ENCODE assay signal across 21 cellular contexts in the genomic region with DNA sequence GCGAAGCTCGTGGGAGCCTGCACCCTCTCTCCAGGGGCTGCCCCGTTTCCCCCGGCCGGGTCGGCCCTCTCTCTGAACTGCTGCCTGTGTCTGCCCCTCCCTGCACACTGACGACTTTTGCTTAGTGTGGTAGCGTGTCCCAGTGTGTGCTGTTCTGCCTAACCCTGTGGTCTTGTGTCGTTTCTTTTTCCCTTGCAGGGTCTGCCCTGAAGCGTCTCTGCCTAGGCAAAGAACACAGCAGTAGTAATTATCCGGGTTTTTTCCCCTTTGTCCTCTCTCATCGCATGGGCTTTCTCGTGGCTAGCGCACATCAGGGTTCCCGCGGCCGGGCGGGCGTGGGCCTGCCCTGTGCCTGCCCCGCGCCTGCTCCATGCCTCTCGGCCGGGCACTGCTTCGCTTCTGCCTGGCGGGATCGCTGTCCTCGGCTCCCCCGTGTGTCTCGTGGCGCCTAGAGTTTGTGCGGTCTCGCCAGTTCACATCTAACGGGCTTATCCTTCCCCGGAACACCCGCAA.
A peak's percentile ranks its signal among the peaks of the same experiment; 100 is the strongest.
DNase-seq lines count a peak whose midpoint lies in the region; TF ChIP-seq lines count a peak whose summit lies in the region.
"Had no signal": no experiment of that assay in that cellular context is flagged by ENCODE, and none has a peak within 500 bp of the region (broad histone marks: within the 10 kb centered on the region; RNA-seq: fewer than 3 reads in every experiment).

No MANE protein-coding gene starts in this region.

- CTCF ChIA-PET in Calu3 (lab: Charles Lee): interaction anchor here (0.6 kb wide), 1 partner anchor 122 kb away, joined by 3 read pairs; a partner anchor contains a TSS

- H3K36me3 Mint-ChIP-seq in Calu3 (ENCODE audit: insufficient read depth, unreplicated experiment): peaks cover 18% of the 10 kb centered on the region
- H3K36me3 Mint-ChIP-seq: memory B cell; stimulated activated naive B cell treated with anti-CD40 and anti-IgM and Interleukin-4, amounts not matched to agents 10 μg/mL and 1 μg/mL and 100 μg/mL, for 72 hours had no signal

- H3K27ac ChIP-seq in right atrium auricular region (no peak overlapping the region), coronary artery (no peak overlapping the region), osteoblast (ENCODE audit: low read depth, low read length) (no peak overlapping the region)
- H3K27ac ChIP-seq: brain microvascular endothelial cell, esophagus squamous epithelium, gastroesophageal sphincter had no signal

- no peak overlapping the region for H3K4me2 ChIP-seq in osteoblast (ENCODE audit: insufficient read depth, low read length)

- H3K4me1 Mint-ChIP-seq in Calu3 (ENCODE audit: low read depth, unreplicated experiment): no peaks in the 10 kb centered on the region
- H3K4me1 Mint-ChIP-seq: memory B cell had no signal

- no TSS peak for BruUV-seq in Calu3 (replicated peaks; lab: Mats Ljungman, UMichigan)

- intact Hi-C loops in cardiac septum (cut with DNase I) (loop anchor here (10.0 kb wide), 1 partner anchor 258 kb away; no protein-coding TSS in a partner anchor), Calu3 (cut with micrococcal nuclease; ENCODE audit: unreplicated experiment) (no loop called here)

- H3K4me3 ChIP-seq in right atrium auricular region: no peak overlapping the region
- no peak overlapping the region for H3K4me3 ChIP-seq in coronary artery
- H3K4me3 ChIP-seq in osteoblast (ENCODE audit: insufficient read depth, low read length): no peak overlapping the region
- H3K4me3 ChIP-seq: esophagus squamous epithelium, gastroesophageal sphincter had no signal

- H2AFZ ChIP-seq in osteoblast (ENCODE audit: low read length): no peak overlapping the region

- no peak overlapping the region for H3K27ac Mint-ChIP-seq in Calu3 (ENCODE audit: unreplicated experiment)
- H3K27ac Mint-ChIP-seq: activated CD8-positive, alpha-beta T cell treated with anti-CD3 and anti-CD28 coated beads for 36 hours; memory B cell; stimulated activated naive B cell treated with anti-CD40 and anti-IgM and Interleukin-4, amounts not matched to agents 10 μg/mL and 1 μg/mL and 100 μg/mL, for 72 hours; T-helper 2 cell treated with Interferon-gamma antibody and Interleukin-4, amounts not matched to agents 5 μg/mL and 100 μg/mL, for 36 hours had no signal

- H3K27me3 Mint-ChIP-seq in Calu3 (ENCODE audit: unreplicated experiment): no peaks in the 10 kb centered on the region
- H3K27me3 Mint-ChIP-seq: activated CD8-positive, alpha-beta T cell treated with anti-CD3 and anti-CD28 coated beads for 36 hours had no signal

- DNase-seq in right atrium auricular region (ENCODE audit: low spot score): peak; percentile 49
- DNase-seq in cardiac septum (ENCODE audit: low spot score): no peak
- DNase-seq in coronary artery (ENCODE audit: low spot score): peak; percentile 53
- DNase-seq in osteoblast (ENCODE audit: insufficient read length, low spot score, missing footprints): peak; percentile 85
- DNase-seq in NCI-H146 (lab: John Stamatoyannopoulos, UW): no peak
- no peak for DNase-seq in stimulated activated naive CD4-positive, alpha-beta T cell treated with Interleukin-2 at 50 U/mL for 16 hours (lab: John Stamatoyannopoulos, UW)
- no peak for DNase-seq in Calu3
- DNase-seq: activated CD8-positive, alpha-beta T cell treated with anti-CD3 and anti-CD28 coated beads for 36 hours; activated gamma-delta T cell treated with Interleukin-2 at 50 U/mL for 16 hours; activated T-cell treated with anti-CD3 and anti-CD28 coated beads, Interleukin-2, amount 50 U/mL, for 1 hour; brain microvascular endothelial cell; C1 segment of cervical spinal cord; esophagus squamous epithelium; Kasumi-1; MV-4-11; NCI-H2227 treated with DMSO at 0.1 percent for 48 hours; stimulated activated CD4-positive, alpha-beta T cell treated with anti-CD3 and anti-CD28 coated beads, Interleukin-4, amount 100 ng/mL, for 1 hour; stimulated activated naive B cell treated with anti-CD40 and anti-IgM and Interleukin-4, amounts not matched to agents 10 μg/mL and 1 μg/mL and 100 μg/mL, for 72 hours had no signal

- H3K27me3 ChIP-seq in right atrium auricular region: no peaks in the 10 kb centered on the region
- peaks cover 9% of the 10 kb centered on the region for H3K27me3 ChIP-seq in osteoblast (ENCODE audit: insufficient read depth, low read length)
- H3K27me3 ChIP-seq: brain microvascular endothelial cell, esophagus squamous epithelium, gastroesophageal sphincter had no signal

- no peaks in the 10 kb centered on the region for H3K9me3 Mint-ChIP-seq in Calu3 (ENCODE audit: low read depth, unreplicated experiment)
- H3K9me3 Mint-ChIP-seq: activated CD8-positive, alpha-beta T cell treated with anti-CD3 and anti-CD28 coated beads for 36 hours; memory B cell; stimulated activated naive B cell treated with anti-CD40 and anti-IgM and Interleukin-4, amounts not matched to agents 10 μg/mL and 1 μg/mL and 100 μg/mL, for 72 hours; T-helper 2 cell treated with Interferon-gamma antibody and Interleukin-4, amounts not matched to agents 5 μg/mL and 100 μg/mL, for 36 hours had no signal

- H3K36me3 ChIP-seq in right atrium auricular region: no peaks in the 10 kb centered on the region
- no peaks in the 10 kb centered on the region for H3K36me3 ChIP-seq in osteoblast (ENCODE audit: insufficient read depth, low read length)
- H3K36me3 ChIP-seq: brain microvascular endothelial cell, esophagus squamous epithelium had no signal

- no peaks in the 10 kb centered on the region for H3K79me2 ChIP-seq in osteoblast (ENCODE audit: insufficient read depth, low read length)

- H3K4me3 Mint-ChIP-seq in Calu3 (ENCODE audit: low read depth, unreplicated experiment): no peak overlapping the region
- H3K4me3 Mint-ChIP-seq: activated CD8-positive, alpha-beta T cell treated with anti-CD3 and anti-CD28 coated beads for 36 hours; memory B cell; stimulated activated naive B cell treated with anti-CD40 and anti-IgM and Interleukin-4, amounts not matched to agents 10 μg/mL and 1 μg/mL and 100 μg/mL, for 72 hours; T-helper 2 cell treated with Interferon-gamma antibody and Interleukin-4, amounts not matched to agents 5 μg/mL and 100 μg/mL, for 36 hours had no signal

- peaks cover 0 to 17% of the 10 kb centered on the region in 2 donors for H3K4me1 ChIP-seq in right atrium auricular region
- H3K4me1 ChIP-seq in osteoblast (ENCODE audit: insufficient read depth, low read length): no peaks in the 10 kb centered on the region
- H3K4me1 ChIP-seq: esophagus squamous epithelium had no signal

- no peaks in the 10 kb centered on the region for H4K20me1 ChIP-seq in osteoblast (ENCODE audit: insufficient read depth, low read length)

- H3K9me3 ChIP-seq in right atrium auricular region (no peaks in the 10 kb centered on the region), osteoblast (ENCODE audit: low read depth, low read length) (no peaks in the 10 kb centered on the region)
- H3K9me3 ChIP-seq: esophagus squamous epithelium, gastroesophageal sphincter had no signal

- TF ChIP-seq CTCF in right atrium auricular region (IDR thresholded peaks at IDR 0.05): no peak
- TF ChIP-seq CTCF in coronary artery (IDR thresholded peaks at IDR 0.05): no peak
- no peak for TF ChIP-seq CTCF in osteoblast (IDR thresholded peaks at IDR 0.05; ENCODE audit: extremely low read depth, low read depth, low read length)
- TF ChIP-seq CTCF in Calu3 (IDR thresholded peaks at IDR 0.05; ENCODE audit: unreplicated experiment): no peak

Comparison
In these comparisons a context has a peak if more than half of its experiments do, and no peak if none do; other contexts are left out.
1. DNase-seq: peak in right atrium auricular region (single experiment), coronary artery (single experiment) and osteoblast (single experiment); none in cardiac septum (single experiment), NCI-H146 (single experiment), stimulated activated naive CD4-positive, alpha-beta T cell treated with Interleukin-2 at 50 U/mL for 16 hours (single experiment) and Calu3 (single experiment).